Comparison of ENCODE assay signal across 8 cellular contexts in genomic region chr16:15949210-15950166, GRCh38. TPM values are rescaled to one million over a fixed set of nuclear protein-coding genes. Genes with fewer than 3 reads are reported as not detected.
DNase-seq lines count a peak whose midpoint lies in the region; ATAC-seq and TF ChIP-seq lines count a peak whose summit lies in the region.

Gene ABCC1, plus strand, starts transcription at chr16:15949616. Its CDS starts 136 bp downstream, at chr16:15949752.

- H3K27me3 Mint-ChIP-seq in activated naive CD4-positive, alpha-beta T cell treated with anti-CD3 and anti-CD28 coated beads, Interleukin-2, amount 50 U/mL, for 24 hours, result no peaks in the 10 kb centered on the region

- peak within 1 kb of the TSS; percentile 94 for H3K4me3 Mint-ChIP-seq in activated naive CD4-positive, alpha-beta T cell treated with anti-CD3 and anti-CD28 coated beads, Interleukin-2, amount 50 U/mL, for 24 hours

- WGBS in heart left ventricle, 4 donors, result 1 to 4% (median 1%) methylated on average over 15 to 112 of the region's 112 CpGs

- peak in 3 of 12 donors; percentile 8 to 22 (median 13) for TF ChIP-seq CTCF in heart left ventricle (IDR thresholded peaks at IDR 0.05)

- peak within 1 kb of the TSS; percentile 67 to 98 (median 86) for H3K4me3 ChIP-seq in heart left ventricle

- peak within 1 kb of the TSS; percentile 15 to 87 (median 79) for H3K27ac ChIP-seq in heart left ventricle

- H3K4me1 ChIP-seq in heart left ventricle, result peaks cover 0 to 47% (median 21%) of the 10 kb centered on the region in 12 donors

- H3K36me3 ChIP-seq in heart left ventricle, result no peaks in the 10 kb centered on the region

- ATAC-seq in HG03108 (IDR thresholded peaks at IDR 0.05; ENCODE audit: unreplicated experiment) (peak; percentile 45), heart left ventricle (peak in 3 of 4 donors; percentile 68 to 86 (median 84))

- H3K4me1 Mint-ChIP-seq in activated naive CD4-positive, alpha-beta T cell treated with anti-CD3 and anti-CD28 coated beads, Interleukin-2, amount 50 U/mL, for 24 hours, result peaks cover 58% of the 10 kb centered on the region

- no peaks in the 10 kb centered on the region for H3K27me3 ChIP-seq in heart left ventricle

- no peak for TF ChIP-seq POLR2A in heart left ventricle (IDR thresholded peaks at IDR 0.05)

- no peaks in the 10 kb centered on the region for H3K9me3 Mint-ChIP-seq in activated naive CD4-positive, alpha-beta T cell treated with anti-CD3 and anti-CD28 coated beads, Interleukin-2, amount 50 U/mL, for 24 hours

- intact Hi-C loops in heart left ventricle (cut with DNase I), result loop anchor here in 6 of 10 donors (5.0 to 10.0 kb wide), 9 partner anchors 55 to 175 kb away; partner anchors contain the start of gene CEP20 (in 2 of the 6)

- in situ Hi-C loops in SK-MEL-5 (cut with HindIII; ENCODE audit: low pct_unique_long_range_greater_than_20kb, low sequenced_read_pairs), result no loop called here

- no peaks in the 10 kb centered on the region for H3K36me3 Mint-ChIP-seq in activated naive CD4-positive, alpha-beta T cell treated with anti-CD3 and anti-CD28 coated beads, Interleukin-2, amount 50 U/mL, for 24 hours

- H3K27ac Mint-ChIP-seq in activated naive CD4-positive, alpha-beta T cell treated with anti-CD3 and anti-CD28 coated beads, Interleukin-2, amount 50 U/mL, for 24 hours, result peak within 1 kb of the TSS; percentile 98

- no peaks in the 10 kb centered on the region for H3K9me3 ChIP-seq in heart left ventricle

- peak; percentile 56 for DNase-seq in NCI-H2227 (lab: John Stamatoyannopoulos, UW; ENCODE audit: unreplicated experiment)
- DNase-seq in NCI-H2227 treated with DMSO at 0.1 percent for 48 hours (lab: John Stamatoyannopoulos, UW), result no peak
- DNase-seq in SK-MEL-5 (ENCODE audit: low read depth, low spot score), result peak; percentile 36
- DNase-seq in heart left ventricle, result peak; percentile 33 to 75 (median 51)
- no peak for DNase-seq in pulmonary artery endothelial cell (ENCODE audit: low read depth, low spot score)
- no peak for DNase-seq in amniotic stem cell (lab: John Stamatoyannopoulos, UW)

RNA-seq across cellular contexts. Expression of gene ABCC1, which starts in this region (rescaled TPM):
- 7.2 and 9.1 TPM in 2 replicates for total RNA-seq in SK-MEL-5 (2014; rRNA removed; shearing (Covaris generic))
- polyA plus RNA-seq in SK-MEL-5 (2015; cell fraction: cytosol; rRNA removed), result 22.6 and 28.6 TPM in 2 replicates
- polyA plus RNA-seq in SK-MEL-5 (2015; cell fraction: nucleus; rRNA removed), result 30.1 and 46.2 TPM in 2 replicates
- total RNA-seq in heart left ventricle (10 to 100 TPM; 14.4 to 28.0 (median 24.0) TPM), pulmonary artery endothelial cell (51.4 and 52.6 TPM in 2 replicates)
- polyA plus RNA-seq in heart left ventricle, result 10 to 100 TPM in 1 of 2 donors, 1 to 10 TPM in 1; 8.1 to 10.8 TPM

Comparison
In these comparisons a context has a peak if more than half of its experiments do, and no peak if none do; other contexts are left out.
1. DNase-seq: peak in NCI-H2227 (single experiment), SK-MEL-5 (single experiment) and heart left ventricle (5 of 5); none in NCI-H2227 treated with DMSO at 0.1 percent for 48 hours (single experiment), pulmonary artery endothelial cell (single experiment) and amniotic stem cell (single experiment).